Comparison of ENCODE assay signal across 8 cellular contexts in genomic region chrX:55451626-55451989, GRCh38. TPM values are rescaled to one million over a fixed set of nuclear protein-coding genes. Genes with fewer than 3 reads are reported as not detected.
DNase-seq lines count a peak whose midpoint lies in the region; ATAC-seq and TF ChIP-seq lines count a peak whose summit lies in the region.

No MANE protein-coding gene starts in this region.

- H3K36me3 ChIP-seq in mucosa of descending colon (ENCODE audit: low read depth): no peaks in the 10 kb centered on the region

- H3K9me3 ChIP-seq in mucosa of descending colon: no peaks in the 10 kb centered on the region

- no peaks in the 10 kb centered on the region for H3K9me3 Mint-ChIP-seq in activated CD4-positive, alpha-beta T cell treated with anti-CD3 and anti-CD28 coated beads, Interleukin-2, amount 10 ng/mL, durations not matched to agents 24 days and 14 days
- H3K9me3 Mint-ChIP-seq in chondrocyte (ENCODE audit: low read depth): peaks cover 5% of the 10 kb centered on the region

- ATAC-seq in HG03457 (IDR thresholded peaks at IDR 0.05; ENCODE audit: unreplicated experiment) (peak; percentile 19), mucosa of descending colon (peak; percentile 50)

- no peaks in the 10 kb centered on the region for H3K4me1 ChIP-seq in mucosa of descending colon (ENCODE audit: low read depth)

- DNase-seq in activated CD4-positive, alpha-beta T cell treated with anti-CD3 and anti-CD28 coated beads, Interleukin-2, amount 10 ng/mL, durations not matched to agents 24 days and 14 days: no peak
- no peak for DNase-seq in activated CD4-positive, alpha-beta T cell treated with anti-CD3 and anti-CD28 coated beads, Interleukin-2, amount 50 U/mL, for 4 hours
- DNase-seq in chondrocyte (ENCODE audit: low spot score) (no peak), mucosa of descending colon (no peak), germinal center (ENCODE audit: low spot score) (no peak), SHP77 (lab: John Stamatoyannopoulos, UW) (no peak)
- no peak for DNase-seq in stimulated activated naive CD4-positive, alpha-beta T cell treated with Interleukin-2 at 50 U/mL for 16 hours (lab: John Stamatoyannopoulos, UW)

- intact Hi-C loops in activated CD4-positive, alpha-beta T cell treated with anti-CD3 and anti-CD28 coated beads, Interleukin-2, amount 10 ng/mL, durations not matched to agents 24 days and 14 days (cut with micrococcal nuclease): no loop called here
- intact Hi-C loops in mucosa of descending colon (cut with DNase I, micrococcal nuclease): no loop called here

- TF ChIP-seq CTCF in chondrocyte (IDR thresholded peaks at IDR 0.05) (no peak), mucosa of descending colon (IDR thresholded peaks at IDR 0.05) (no peak)

- peak overlapping the region; percentile 93 for H3K4me3 Mint-ChIP-seq in activated CD4-positive, alpha-beta T cell treated with anti-CD3 and anti-CD28 coated beads, Interleukin-2, amount 10 ng/mL, durations not matched to agents 24 days and 14 days
- H3K4me3 Mint-ChIP-seq in chondrocyte (ENCODE audit: unreplicated experiment): peak overlapping the region; percentile 86

- peak overlapping the region; percentile 89 for H3K27ac Mint-ChIP-seq in activated CD4-positive, alpha-beta T cell treated with anti-CD3 and anti-CD28 coated beads, Interleukin-2, amount 10 ng/mL, durations not matched to agents 24 days and 14 days
- peak overlapping the region; percentile 94 for H3K27ac Mint-ChIP-seq in chondrocyte (ENCODE audit: unreplicated experiment)

- H3K4me1 Mint-ChIP-seq in activated CD4-positive, alpha-beta T cell treated with anti-CD3 and anti-CD28 coated beads, Interleukin-2, amount 10 ng/mL, durations not matched to agents 24 days and 14 days: peaks cover 12% of the 10 kb centered on the region
- H3K4me1 Mint-ChIP-seq in chondrocyte (ENCODE audit: low read depth): peaks cover 3% of the 10 kb centered on the region

- H3K27me3 Mint-ChIP-seq in activated CD4-positive, alpha-beta T cell treated with anti-CD3 and anti-CD28 coated beads, Interleukin-2, amount 10 ng/mL, durations not matched to agents 24 days and 14 days: peaks cover 3% of the 10 kb centered on the region
- H3K27me3 Mint-ChIP-seq in chondrocyte (ENCODE audit: low read depth): no peaks in the 10 kb centered on the region

- H3K4me3 ChIP-seq in mucosa of descending colon: no peak overlapping the region

- no peaks in the 10 kb centered on the region for H3K36me3 Mint-ChIP-seq in activated CD4-positive, alpha-beta T cell treated with anti-CD3 and anti-CD28 coated beads, Interleukin-2, amount 10 ng/mL, durations not matched to agents 24 days and 14 days (ENCODE audit: low read depth)
- no peaks in the 10 kb centered on the region for H3K36me3 Mint-ChIP-seq in chondrocyte (ENCODE audit: low read depth)

RNA-seq across cellular contexts. Expression of gene MAGEH1, which starts 0.3 kb away (rescaled TPM):
- 14.4 and 16.6 TPM in 2 replicates for total RNA-seq in activated CD4-positive, alpha-beta T cell treated with anti-CD3 and anti-CD28 coated beads, Interleukin-2, amount 10 ng/mL, durations not matched to agents 24 days and 14 days
- 8.2 to 25.8 TPM (median 25.7 TPM) in 3 replicates for total RNA-seq in chondrocyte
- 10 to 100 TPM in 1 of 3 donors, 1 to 10 TPM in 2; 3.8 to 18.3 (median 7.1) TPM for total RNA-seq in mucosa of descending colon

RNA-seq across cellular contexts. Expression of gene USP51, which starts 38.0 kb away (rescaled TPM):
- 1.5 and 2.6 TPM in 2 replicates for total RNA-seq in activated CD4-positive, alpha-beta T cell treated with anti-CD3 and anti-CD28 coated beads, Interleukin-2, amount 10 ng/mL, durations not matched to agents 24 days and 14 days
- 1.0 to 2.0 TPM (median 1.1 TPM) in 3 replicates for total RNA-seq in chondrocyte
- 1 to 10 TPM in 1 of 3 donors, under 1 TPM in 2; 0.26 to 1.8 (median 0.80) TPM for total RNA-seq in mucosa of descending colon
